8 cellular contexts compared by ENCODE assay signal in the genomic region with DNA sequence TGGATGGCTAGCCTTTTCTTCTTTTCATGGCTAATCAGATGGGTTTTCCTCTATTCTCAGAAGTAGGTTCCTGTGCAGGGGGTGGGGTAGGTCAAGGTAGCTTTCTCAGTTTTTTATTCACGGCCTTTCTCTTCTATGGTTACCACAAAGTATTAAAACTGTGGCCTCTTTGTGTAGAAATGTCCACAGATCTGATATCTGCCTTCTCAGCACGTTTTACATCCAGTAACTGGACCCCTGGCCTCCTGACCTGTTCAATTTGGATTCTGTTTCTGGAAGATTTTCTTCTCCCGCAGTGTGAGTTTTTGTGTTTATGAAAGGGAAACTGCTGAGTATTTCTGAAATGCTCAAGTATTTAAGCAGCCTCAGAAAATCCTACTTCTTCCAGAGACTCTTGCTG.
"Had no signal": no experiment of that assay in that cellular context is flagged by ENCODE, and none has a peak within 500 bp of the region (broad histone marks: within the 10 kb centered on the region; RNA-seq: fewer than 3 reads in every experiment).

No MANE protein-coding gene starts in this region.

- H3K27ac Mint-ChIP-seq: GM23338, H9 had no signal

- H3K4me3 ChIP-seq: GM23338, K562 had no signal

- DNase-seq: H9, HCEC 1CT, KG1 had no signal

- H3K4me2 ChIP-seq: GM23338 had no signal

- FAIRE-seq: H1, H54, HTR-8/SVneo, K562 had no signal

- ATAC-seq: GM23338, K562 had no signal

- H3K4me3 Mint-ChIP-seq: GM23338, H9 had no signal

- H2AFZ ChIP-seq: GM23338 had no signal
